In the genomic region with DNA sequence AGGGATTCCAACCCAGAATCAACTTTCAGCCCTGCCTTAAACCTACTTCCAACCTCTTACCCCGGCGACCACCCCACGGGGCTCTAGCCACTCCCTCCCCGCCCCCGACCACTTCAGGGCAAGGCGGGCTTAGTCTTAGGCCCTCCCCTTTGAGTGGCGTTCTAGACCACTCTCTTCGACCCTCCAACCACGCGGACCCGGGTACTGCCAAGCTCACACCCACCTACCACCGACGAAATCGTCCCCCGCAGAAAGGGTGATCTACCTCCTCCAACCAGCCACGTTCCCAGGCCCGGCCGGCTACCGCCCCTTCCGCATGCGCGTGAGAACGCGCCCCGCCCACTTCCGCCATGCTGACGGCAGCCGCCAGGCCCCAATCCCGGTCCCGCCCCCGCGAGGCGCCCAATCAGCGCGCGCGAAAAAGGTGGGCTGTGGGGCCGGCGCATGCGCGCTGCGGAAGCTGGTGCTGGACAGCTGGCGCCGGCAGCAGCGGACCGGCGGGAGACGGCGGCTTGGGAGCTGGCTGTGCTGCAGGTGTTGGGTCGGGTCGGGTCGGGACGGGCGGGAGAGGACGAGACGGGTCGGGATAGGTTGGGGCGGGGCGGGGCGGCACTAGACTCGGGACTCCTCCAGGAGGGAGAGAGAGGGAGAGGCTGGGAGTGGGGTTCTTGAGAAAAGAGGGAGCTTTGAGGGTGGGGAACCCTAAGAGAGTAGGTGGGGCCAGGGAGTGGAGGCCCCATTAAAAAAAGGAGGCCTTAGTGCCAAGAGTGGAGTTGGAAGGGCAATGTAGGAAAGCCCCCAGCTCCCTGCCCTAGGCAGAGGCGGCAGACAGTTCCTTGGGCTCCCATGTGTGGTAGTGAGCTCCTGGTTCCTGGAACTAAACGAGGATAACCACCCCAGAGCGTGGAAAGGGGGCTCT, we compare ENCODE assay signal across 8 cellular contexts. TPM values are rescaled to one million over a fixed set of nuclear protein-coding genes. Genes with fewer than 3 reads are reported as not detected.
DNase-seq lines count a peak whose midpoint lies in the region; ATAC-seq and TF ChIP-seq lines count a peak whose summit lies in the region.

Gene NAT9, minus strand, starts transcription at position 302 of the 919 bp plus-strand sequence. CDS start 647 bp downstream, outside the sequence.

- H3K27ac ChIP-seq in gastroesophageal sphincter: peak within 1 kb of the TSS; percentile 31 to 82 (median 79)
- peak within 1 kb of the TSS; percentile 94 for H3K27ac ChIP-seq in neutrophil

- H3K4me1 ChIP-seq in gastroesophageal sphincter (peaks cover 3 to 36% (median 13%) of the 10 kb centered on the region in 3 donors), neutrophil (ENCODE audit: control insufficient read depth in 1 of 2, insufficient read depth in 1 of 2, low read depth in 1 of 2, low read length in 1 of 2) (peaks cover 59 to 60% of the 10 kb centered on the region in 2 experiments)

- ATAC-seq in gastroesophageal sphincter: peak; percentile 97

- 0 to 4% methylated on average over 2 to 7 of the region's 64 CpGs for WGBS in gastroesophageal sphincter (ENCODE audit: low coverage in 1 of 2), 2 donors

- DNase-seq in GDM1 (lab: John Stamatoyannopoulos, UW) (peak; percentile 96), HEK293T (ENCODE audit: extremely low spot score) (peak; percentile 100), NAMALWA (ENCODE audit: low spot score) (peak; percentile 98), SK-MEL-5 (ENCODE audit: low read depth, low spot score) (peak; percentile 98)
- DNase-seq in activated naive CD4-positive, alpha-beta T cell treated with Interleukin-2 at 50 U/mL for 16 hours: peak; percentile 99

- in situ Hi-C loops in SK-MEL-5 (cut with HindIII; ENCODE audit: low pct_unique_long_range_greater_than_20kb, low sequenced_read_pairs): no loop called here

- no peaks in the 10 kb centered on the region for H3K27me3 ChIP-seq in gastroesophageal sphincter
- no peaks in the 10 kb centered on the region for H3K27me3 ChIP-seq in neutrophil

- no peak for TF ChIP-seq EP300 in gastroesophageal sphincter (IDR thresholded peaks at IDR 0.05)

- TF ChIP-seq POLR2A in gastroesophageal sphincter (IDR thresholded peaks at IDR 0.05): peak; percentile 25 to 52

- H3K36me3 ChIP-seq in gastroesophageal sphincter: peaks cover 0 to 50% of the 10 kb centered on the region in 2 donors
- peaks cover 14% of the 10 kb centered on the region for H3K36me3 ChIP-seq in neutrophil

- CTCF ChIA-PET in HEK293T (lab: Yijun Ruan, JAX): interaction anchor here (0.6 to 1.5 kb wide), 10 partner anchors 15 to 119 kb away, joined by 3 to 6 read pairs (median 4); partner anchors contain the start of gene RAB37

- TF ChIP-seq CTCF in gastroesophageal sphincter (IDR thresholded peaks at IDR 0.05) (peak in 2 of 4 experiments; percentile 17 to 18), neutrophil (IDR thresholded peaks at IDR 0.05) (peak; percentile 51), subcutaneous adipose tissue (IDR thresholded peaks at IDR 0.05; ENCODE audit: low read depth) (no peak)

- H3K4me3 ChIP-seq in gastroesophageal sphincter (peak within 1 kb of the TSS; percentile 94 to 97), neutrophil (ENCODE audit: low read depth in 1 of 2, low read length in 1 of 2) (peak within 1 kb of the TSS; percentile 64 to 82)

- POLR2A ChIA-PET in HEK293T (lab: Yijun Ruan, JAX): interaction anchor here (0.6 to 2.6 kb wide), 18 partner anchors 8 to 210 kb away, joined by 3 to 22 read pairs (median 7); partner anchors contain the start of genes FDXR and RAB37

- H3K9me3 ChIP-seq in gastroesophageal sphincter: no peaks in the 10 kb centered on the region
- no peaks in the 10 kb centered on the region for H3K9me3 ChIP-seq in neutrophil

TF ChIP-seq in HEK293T, 16 proteins besides CTCF, POLR2A, EP300 and RAD21:
- TF ChIP-seq FOXM1 (IDR thresholded peaks at IDR 0.05; ENCODE audit: borderline replicate concordance): no peak
- TF ChIP-seq NFRKB (IDR thresholded peaks at IDR 0.05): no peak
- TF ChIP-seq ELF4 (IDR thresholded peaks at IDR 0.05): peak; percentile 79
- TF ChIP-seq BHLHE40 (IDR thresholded peaks at IDR 0.05; ENCODE audit: borderline replicate concordance): no peak
- TF ChIP-seq, protein P1, sequence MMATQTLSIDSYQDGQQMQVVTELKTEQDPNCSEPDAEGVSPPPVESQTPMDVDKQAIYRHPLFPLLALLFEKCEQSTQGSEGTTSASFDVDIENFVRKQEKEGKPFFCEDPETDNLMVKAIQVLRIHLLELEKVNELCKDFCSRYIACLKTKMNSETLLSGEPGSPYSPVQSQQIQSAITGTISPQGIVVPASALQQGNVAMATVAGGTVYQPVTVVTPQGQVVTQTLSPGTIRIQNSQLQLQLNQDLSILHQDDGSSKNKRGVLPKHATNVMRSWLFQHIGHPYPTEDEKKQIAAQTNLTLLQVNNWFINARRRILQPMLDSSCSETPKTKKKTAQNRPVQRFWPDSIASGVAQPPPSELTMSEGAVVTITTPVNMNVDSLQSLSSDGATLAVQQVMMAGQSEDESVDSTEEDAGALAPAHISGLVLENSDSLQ (IDR thresholded peaks at IDR 0.05): peak; percentile 58
- peak; percentile 41; the same call in 1 of the 2 replicates for TF ChIP-seq SP1 (IDR thresholded peaks at IDR 0.05)
- peak; percentile 86 for TF ChIP-seq L3MBTL2 (conservative IDR thresholded peaks at IDR 0.05)
- no peak for TF ChIP-seq LEF1 (IDR thresholded peaks at IDR 0.05; ENCODE audit: borderline replicate concordance)
TF ChIP-seq in HEK293T: peak in this region for 4.

RNA-seq across cellular contexts. Expression of gene NAT9, which starts in this region (rescaled TPM):
- 51.4 and 61.0 TPM in 2 replicates for total RNA-seq in SK-MEL-5 (2014; rRNA removed; shearing (Covaris generic))
- 48.4 and 56.1 TPM in 2 replicates for polyA plus RNA-seq in SK-MEL-5 (2015; cell fraction: cytosol; rRNA removed)
- 741 and 874 TPM in 2 replicates for polyA plus RNA-seq in SK-MEL-5 (2015; cell fraction: nucleus; rRNA removed)
- 10 to 100 TPM; 21.7 to 34.7 (median 26.3) TPM for total RNA-seq in gastroesophageal sphincter
- total RNA-seq in subcutaneous adipose tissue: 10 to 100 TPM; 12.4 to 20.0 (median 18.3) TPM

Comparison
In these comparisons a context has a peak if more than half of its experiments do, and no peak if none do; other contexts are left out.
1. Peak in every context shown above with its lines: DNase-seq, ATAC-seq, H3K4me3 ChIP-seq and H3K27ac ChIP-seq.